1 cellular context compared by ENCODE assay signal in the genomic region with DNA sequence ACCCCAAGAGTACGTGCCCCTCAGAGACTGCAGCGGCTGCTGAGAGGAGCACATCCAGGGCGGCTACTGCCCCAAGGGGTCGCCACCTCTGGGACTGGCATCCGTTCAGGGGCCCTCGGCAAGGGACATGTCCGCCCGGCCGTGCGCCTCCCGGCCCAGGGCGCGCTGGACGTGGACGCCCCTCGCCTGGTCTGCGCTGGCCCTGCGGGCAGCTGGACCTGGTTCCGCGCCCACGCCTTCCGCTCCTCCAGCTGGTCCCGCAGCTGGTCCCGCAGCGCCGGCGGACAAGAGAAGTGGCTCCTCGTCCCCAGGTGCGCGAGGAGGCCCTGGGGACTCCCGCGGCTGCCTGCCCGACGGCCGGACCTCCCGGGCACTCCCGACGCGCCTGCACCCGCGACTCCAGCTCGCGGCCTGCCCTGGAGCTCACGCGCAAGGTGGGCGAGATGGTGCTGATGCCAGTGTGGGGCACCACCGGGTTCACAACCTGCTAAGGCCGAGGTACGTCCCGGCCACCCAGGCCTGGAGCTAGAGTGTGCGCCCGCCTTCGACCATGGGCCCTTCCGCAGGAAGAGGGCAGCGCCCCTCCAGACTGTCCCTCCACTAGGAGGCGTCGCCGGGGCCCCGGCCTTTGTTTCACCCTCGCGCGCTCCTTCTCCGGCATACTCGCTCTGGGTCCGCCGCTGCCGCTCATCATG.
TF ChIP-seq lines count a peak whose summit lies in the region.

No MANE protein-coding gene starts in this region.

TF ChIP-seq in H1, 55 proteins besides CTCF, POLR2A, EP300 and RAD21:
- TF ChIP-seq BACH1 (IDR thresholded peaks at IDR 0.05; ENCODE audit: low read length) (no peak), GABPA (IDR thresholded peaks at IDR 0.05; ENCODE audit: borderline replicate concordance, insufficient read depth, low read length) (0 out of 2 replicates have a peak, but pooled peaks have one; percentile 41), RNF2 (IDR thresholded peaks at IDR 0.05; ENCODE audit: borderline replicate concordance, low read depth, low read length, missing control alignments, poor library complexity, severe bottlenecking) (no peak), FOSL1 (IDR thresholded peaks at IDR 0.05; ENCODE audit: insufficient read depth, low read depth, low read length) (no peak), CREB1 (IDR thresholded peaks at IDR 0.05) (no peak), TBP (IDR thresholded peaks at IDR 0.05; ENCODE audit: low read depth, low read length) (peak; percentile 19; the same call in 1 of the 2 replicates), TAF1 (IDR thresholded peaks at IDR 0.05; ENCODE audit: low read depth, low read length) (0 out of 2 replicates have a peak, but pooled peaks have one; percentile 11), PHF8 (conservative IDR thresholded peaks at IDR 0.05; ENCODE audit: low read depth, low read length) (no peak), SP4 (IDR thresholded peaks at IDR 0.05; ENCODE audit: low read length) (no peak), EGR1 (IDR thresholded peaks at IDR 0.05; ENCODE audit: borderline replicate concordance, low read depth, low read length) (no peak)
- TF ChIP-seq, protein P1, sequence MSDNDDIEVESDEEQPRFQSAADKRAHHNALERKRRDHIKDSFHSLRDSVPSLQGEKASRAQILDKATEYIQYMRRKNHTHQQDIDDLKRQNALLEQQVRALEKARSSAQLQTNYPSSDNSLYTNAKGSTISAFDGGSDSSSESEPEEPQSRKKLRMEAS (IDR thresholded peaks at IDR 0.05) = peak; percentile 49; the same call in 1 of the 2 replicates
- TF ChIP-seq, protein P2, sequence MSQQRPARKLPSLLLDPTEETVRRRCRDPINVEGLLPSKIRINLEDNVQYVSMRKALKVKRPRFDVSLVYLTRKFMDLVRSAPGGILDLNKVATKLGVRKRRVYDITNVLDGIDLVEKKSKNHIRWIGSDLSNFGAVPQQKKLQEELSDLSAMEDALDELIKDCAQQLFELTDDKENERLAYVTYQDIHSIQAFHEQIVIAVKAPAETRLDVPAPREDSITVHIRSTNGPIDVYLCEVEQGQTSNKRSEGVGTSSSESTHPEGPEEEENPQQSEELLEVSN (IDR thresholded peaks at IDR 0.05) = peak; percentile 56; the same call in 1 of the 2 replicates
TF ChIP-seq in H1: peak in this region for 5.
